In the genomic region with DNA sequence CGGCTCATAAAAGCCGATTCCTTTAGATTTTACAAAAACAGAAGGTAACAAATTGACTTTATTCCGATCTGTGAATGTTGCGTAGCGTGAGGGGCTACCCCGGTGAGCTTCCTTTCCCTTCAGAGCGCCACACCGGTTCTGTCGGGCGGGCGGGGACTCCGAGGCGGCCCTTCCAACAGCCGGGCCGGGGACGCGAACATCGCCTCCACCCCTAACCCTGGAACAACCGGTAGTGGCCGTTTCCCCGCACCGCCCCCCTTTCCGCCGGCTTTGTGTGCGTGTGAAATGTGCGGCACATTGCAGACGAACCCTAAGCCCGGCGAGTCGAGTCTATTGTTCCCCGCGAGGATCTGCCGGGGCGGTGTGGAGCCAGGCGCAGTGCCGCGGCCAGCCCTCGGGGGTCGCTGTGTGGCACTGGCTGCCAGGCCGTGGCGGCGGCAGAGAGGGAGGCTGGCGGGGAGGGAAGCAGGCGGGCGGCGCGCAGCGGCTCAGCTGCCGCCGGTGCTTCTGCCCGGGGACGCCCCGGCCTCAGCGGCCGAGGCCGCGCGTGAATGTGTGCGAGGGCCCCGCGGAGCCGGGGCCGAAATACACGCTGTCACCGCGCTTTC, we compare ENCODE assay signal across 1 cellular context.
TF ChIP-seq lines count a peak whose summit lies in the region.

No MANE protein-coding gene starts in this region.

TF ChIP-seq in HEK293, 187 proteins besides CTCF, POLR2A, EP300 and RAD21 (continued from another document and continues in another):
- TF ChIP-seq PRDM6 (tag by site-specific recombination; IDR thresholded peaks at IDR 0.05) (no peak), ZNF544 (tag by site-specific recombination; IDR thresholded peaks at IDR 0.05) (no peak), ZNF19 (tag by site-specific recombination; IDR thresholded peaks at IDR 0.05; ENCODE audit: low read depth) (no peak), PATZ1 (tag by site-specific recombination; IDR thresholded peaks at IDR 0.05) (peak; percentile 95), ZNF214 (tag by site-specific recombination; IDR thresholded peaks at IDR 0.05; ENCODE audit: borderline replicate concordance) (no peak), IKZF3 (tag by site-specific recombination; IDR thresholded peaks at IDR 0.05) (peak; percentile 61), ZNF248 (tag by site-specific recombination; IDR thresholded peaks at IDR 0.05) (no peak), ZNF391 (tag by site-specific recombination; IDR thresholded peaks at IDR 0.05; ENCODE audit: borderline replicate concordance, low read depth) (peak; percentile 64; the same call in 1 of the 2 replicates), ZNF23 (tag by site-specific recombination; IDR thresholded peaks at IDR 0.05; ENCODE audit: borderline replicate concordance) (no peak), SP3 (tag by site-specific recombination; IDR thresholded peaks at IDR 0.05) (peak; percentile 72), SP7 (tag by site-specific recombination; IDR thresholded peaks at IDR 0.05) (peak; percentile 89), ZBTB6 (tag by site-specific recombination; IDR thresholded peaks at IDR 0.05) (no peak), KLF1 (tag by site-specific recombination; IDR thresholded peaks at IDR 0.05) (peak; percentile 66), ZNF585B (tag by site-specific recombination; IDR thresholded peaks at IDR 0.05) (no peak), ZXDB (tag by site-specific recombination; IDR thresholded peaks at IDR 0.05) (peak; percentile 88), SETDB1 (IDR thresholded peaks at IDR 0.05; ENCODE audit: insufficient read length, low read length) (no peak), OSR2 (tag by site-specific recombination; IDR thresholded peaks at IDR 0.05) (no peak; the same call in 1 of the 2 replicates), ZNF571 (tag by site-specific recombination; IDR thresholded peaks at IDR 0.05) (no peak), ZNF830 (tag by site-specific recombination; IDR thresholded peaks at IDR 0.05; ENCODE audit: low read depth) (no peak), ZNF76 (tag by site-specific recombination; IDR thresholded peaks at IDR 0.05; ENCODE audit: borderline replicate concordance, low read depth) (peak; percentile 58; the same call in 1 of the 2 replicates), ZNF266 (tag by site-specific recombination; IDR thresholded peaks at IDR 0.05; ENCODE audit: low read depth) (no peak), ZNF146 (tag by site-specific recombination; IDR thresholded peaks at IDR 0.05) (no peak), ZFP69B (tag by site-specific recombination; IDR thresholded peaks at IDR 0.05) (peak; percentile 90), ZSCAN23 (tag by site-specific recombination; IDR thresholded peaks at IDR 0.05) (0 out of 2 replicates have a peak, but pooled peaks have one; percentile 39), ZNF670 (tag by site-specific recombination; IDR thresholded peaks at IDR 0.05; ENCODE audit: low read depth) (no peak), SCRT1 (tag by site-specific recombination; IDR thresholded peaks at IDR 0.05; ENCODE audit: borderline replicate concordance) (no peak), ZNF174 (tag by site-specific recombination; IDR thresholded peaks at IDR 0.05) (no peak), GLI4 (tag by site-specific recombination; IDR thresholded peaks at IDR 0.05) (0 out of 2 replicates have a peak, but pooled peaks have one; percentile 40), ZNF394 (tag by site-specific recombination; IDR thresholded peaks at IDR 0.05; ENCODE audit: borderline replicate concordance) (peak; percentile 82), ZNF514 (tag by site-specific recombination; IDR thresholded peaks at IDR 0.05) (no peak), ZNF10 (tag by site-specific recombination; IDR thresholded peaks at IDR 0.05) (peak; percentile 29; the same call in 1 of the 2 replicates), GLI2 (tag by site-specific recombination; IDR thresholded peaks at IDR 0.05; ENCODE audit: borderline replicate concordance, low read depth) (no peak), ZNF701 (tag by site-specific recombination; IDR thresholded peaks at IDR 0.05) (no peak), ZNF223 (tag by site-specific recombination; IDR thresholded peaks at IDR 0.05) (no peak), ZNF776 (tag by site-specific recombination; IDR thresholded peaks at IDR 0.05; ENCODE audit: borderline replicate concordance) (no peak), YY2 (tag by site-specific recombination; IDR thresholded peaks at IDR 0.05) (no peak), ZNF791 (tag by site-specific recombination; IDR thresholded peaks at IDR 0.05) (no peak), KLF10 (tag by site-specific recombination; IDR thresholded peaks at IDR 0.05) (peak; percentile 81), ZBTB7A (tag by site-specific recombination; IDR thresholded peaks at IDR 0.05; ENCODE audit: low read depth) (no peak), ZSCAN30 (tag by site-specific recombination; IDR thresholded peaks at IDR 0.05) (peak; percentile 97), ZNF621 (tag by site-specific recombination; IDR thresholded peaks at IDR 0.05) (no peak), TRIM28 (IDR thresholded peaks at IDR 0.05; ENCODE audit: borderline replicate concordance, low read length) (no peak; the same call in 1 of the 2 replicates), ZBTB17 (tag by site-specific recombination; IDR thresholded peaks at IDR 0.05) (peak; percentile 84), REST (tag by site-specific recombination; IDR thresholded peaks at IDR 0.05) (no peak), ZNF529 (tag by site-specific recombination; IDR thresholded peaks at IDR 0.05; ENCODE audit: insufficient replicate concordance) (no peak), ZSCAN16 (tag by site-specific recombination; IDR thresholded peaks at IDR 0.05) (no peak), ZFP37 (tag by site-specific recombination; IDR thresholded peaks at IDR 0.05) (peak; percentile 95)
- TF ChIP-seq, protein P1, sequence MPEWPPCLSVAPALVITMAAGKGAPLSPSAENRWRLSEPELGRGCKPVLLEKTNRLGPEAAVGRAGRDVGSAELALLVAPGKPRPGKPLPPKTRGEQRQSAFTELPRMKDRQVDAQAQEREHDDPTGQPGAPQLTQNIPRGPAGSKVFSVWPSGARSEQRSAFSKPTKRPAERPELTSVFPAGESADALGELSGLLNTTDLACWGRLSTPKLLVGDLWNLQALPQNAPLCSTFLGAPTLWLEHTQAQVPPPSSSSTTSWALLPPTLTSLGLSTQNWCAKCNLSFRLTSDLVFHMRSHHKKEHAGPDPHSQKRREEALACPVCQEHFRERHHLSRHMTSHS (tag by site-specific recombination; IDR thresholded peaks at IDR 0.05): no peak
- TF ChIP-seq, protein P2, sequence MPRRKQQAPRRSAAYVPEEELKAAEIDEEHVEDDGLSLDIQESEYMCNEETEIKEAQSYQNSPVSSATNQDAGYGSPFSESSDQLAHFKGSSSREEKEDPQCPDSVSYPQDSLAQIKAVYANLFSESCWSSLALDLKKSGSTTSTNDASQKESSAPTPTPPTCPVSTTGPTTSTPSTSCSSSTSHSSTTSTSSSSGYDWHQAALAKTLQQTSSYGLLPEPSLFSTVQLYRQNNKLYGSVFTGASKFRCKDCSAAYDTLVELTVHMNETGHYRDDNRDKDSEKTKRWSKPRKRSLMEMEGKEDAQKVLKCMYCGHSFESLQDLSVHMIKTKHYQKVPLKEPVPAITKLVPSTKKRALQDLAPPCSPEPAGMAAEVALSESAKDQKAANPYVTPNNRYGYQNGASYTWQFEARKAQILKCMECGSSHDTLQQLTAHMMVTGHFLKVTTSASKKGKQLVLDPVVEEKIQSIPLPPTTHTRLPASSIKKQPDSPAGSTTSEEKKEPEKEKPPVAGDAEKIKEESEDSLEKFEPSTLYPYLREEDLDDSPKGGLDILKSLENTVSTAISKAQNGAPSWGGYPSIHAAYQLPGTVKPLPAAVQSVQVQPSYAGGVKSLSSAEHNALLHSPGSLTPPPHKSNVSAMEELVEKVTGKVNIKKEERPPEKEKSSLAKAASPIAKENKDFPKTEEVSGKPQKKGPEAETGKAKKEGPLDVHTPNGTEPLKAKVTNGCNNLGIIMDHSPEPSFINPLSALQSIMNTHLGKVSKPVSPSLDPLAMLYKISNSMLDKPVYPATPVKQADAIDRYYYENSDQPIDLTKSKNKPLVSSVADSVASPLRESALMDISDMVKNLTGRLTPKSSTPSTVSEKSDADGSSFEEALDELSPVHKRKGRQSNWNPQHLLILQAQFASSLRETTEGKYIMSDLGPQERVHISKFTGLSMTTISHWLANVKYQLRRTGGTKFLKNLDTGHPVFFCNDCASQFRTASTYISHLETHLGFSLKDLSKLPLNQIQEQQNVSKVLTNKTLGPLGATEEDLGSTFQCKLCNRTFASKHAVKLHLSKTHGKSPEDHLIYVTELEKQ (tag by site-specific recombination; IDR thresholded peaks at IDR 0.05; ENCODE audit: borderline replicate concordance): peak; percentile 39
- TF ChIP-seq, protein P3, sequence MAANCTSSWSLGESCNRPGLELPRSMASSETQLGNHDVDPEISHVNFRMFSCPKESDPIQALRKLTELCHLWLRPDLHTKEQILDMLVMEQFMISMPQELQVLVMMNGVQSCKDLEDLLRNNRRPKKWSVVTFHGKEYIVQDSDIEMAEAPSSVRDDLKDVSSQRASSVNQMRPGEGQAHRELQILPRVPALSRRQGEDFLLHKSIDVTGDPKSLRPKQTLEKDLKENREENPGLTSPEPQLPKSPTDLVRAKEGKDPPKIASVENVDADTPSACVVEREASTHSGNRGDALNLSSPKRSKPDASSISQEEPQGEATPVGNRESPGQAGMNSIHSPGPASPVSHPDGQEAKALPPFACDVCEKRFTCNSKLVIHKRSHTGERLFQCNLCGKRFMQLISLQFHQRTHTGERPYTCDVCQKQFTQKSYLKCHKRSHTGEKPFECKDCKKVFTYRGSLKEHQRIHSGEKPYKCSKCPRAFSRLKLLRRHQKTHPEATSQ (tag by site-specific recombination; IDR thresholded peaks at IDR 0.05): peak; percentile 78; the same call in 1 of the 2 replicates
- TF ChIP-seq, protein P4, sequence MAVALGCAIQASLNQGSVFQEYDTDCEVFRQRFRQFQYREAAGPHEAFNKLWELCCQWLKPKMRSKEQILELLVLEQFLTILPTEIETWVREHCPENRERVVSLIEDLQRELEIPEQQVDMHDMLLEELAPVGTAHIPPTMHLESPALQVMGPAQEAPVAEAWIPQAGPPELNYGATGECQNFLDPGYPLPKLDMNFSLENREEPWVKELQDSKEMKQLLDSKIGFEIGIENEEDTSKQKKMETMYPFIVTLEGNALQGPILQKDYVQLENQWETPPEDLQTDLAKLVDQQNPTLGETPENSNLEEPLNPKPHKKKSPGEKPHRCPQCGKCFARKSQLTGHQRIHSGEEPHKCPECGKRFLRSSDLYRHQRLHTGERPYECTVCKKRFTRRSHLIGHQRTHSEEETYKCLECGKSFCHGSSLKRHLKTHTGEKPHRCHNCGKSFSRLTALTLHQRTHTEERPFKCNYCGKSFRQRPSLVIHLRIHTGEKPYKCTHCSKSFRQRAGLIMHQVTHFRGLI (tag by site-specific recombination; IDR thresholded peaks at IDR 0.05): peak; percentile 44; the same call in 1 of the 2 replicates
